In genomic region chr22:33573479-33573878, GRCh38 we compare ENCODE assay signal across 15 cellular contexts.
"Had no signal": no experiment of that assay in that cellular context is flagged by ENCODE, and none has a peak within 500 bp of the region (broad histone marks: within the 10 kb centered on the region; RNA-seq: fewer than 3 reads in every experiment).

No MANE protein-coding gene starts in this region.

- H3K4me3 Mint-ChIP-seq: activated CD4-positive, alpha-beta T cell treated with anti-CD3 and anti-CD28 coated beads, Interleukin-2, amount 10 ng/mL, durations not matched to agents 24 days and 14 days; activated naive CD4-positive, alpha-beta T cell treated with anti-CD3 and anti-CD28 coated beads, Interleukin-2, amount 10 ng/mL, durations not matched to agents 7 days and 5 days; naive thymus-derived CD4-positive, alpha-beta T cell; T-helper 1 cell treated with Interleukin-12 subunit alpha and Interleukin-12 subunit beta and Interleukin-4 antibody, amounts not matched to agents 30 μg/mL and 1 μg/mL, for 36 hours had no signal

- ATAC-seq: lower lobe of right lung; naive thymus-derived CD4-positive, alpha-beta T cell; sciatic nerve; SK-N-SH treated with all-trans-retinoic acid at 6 μM for 48 hours had no signal

- H3K9me3 ChIP-seq: lower lobe of right lung, neutrophil, spleen had no signal

- H3K27ac ChIP-seq: coronary artery, epithelial cell of prostate, lower lobe of right lung, neutrophil, spleen had no signal

- H3K4me1 Mint-ChIP-seq: naive thymus-derived CD4-positive, alpha-beta T cell had no signal

- H3K4me3 ChIP-seq: coronary artery, lower lobe of right lung, spleen had no signal

- H3K27me3 Mint-ChIP-seq: activated CD4-positive, alpha-beta T cell treated with anti-CD3 and anti-CD28 coated beads, Interleukin-2, amount 10 ng/mL, durations not matched to agents 24 days and 14 days; activated naive CD4-positive, alpha-beta T cell treated with anti-CD3 and anti-CD28 coated beads, Interleukin-2, amount 10 ng/mL, durations not matched to agents 7 days and 5 days had no signal

- H3K9me3 Mint-ChIP-seq: activated CD4-positive, alpha-beta T cell treated with anti-CD3 and anti-CD28 coated beads, Interleukin-2, amount 10 ng/mL, durations not matched to agents 24 days and 14 days; activated naive CD4-positive, alpha-beta T cell treated with anti-CD3 and anti-CD28 coated beads, Interleukin-2, amount 10 ng/mL, durations not matched to agents 7 days and 5 days had no signal

- H3K27me3 ChIP-seq: neutrophil, spleen had no signal

- H3K36me3 Mint-ChIP-seq: activated naive CD4-positive, alpha-beta T cell treated with anti-CD3 and anti-CD28 coated beads, Interleukin-2, amount 10 ng/mL, durations not matched to agents 7 days and 5 days; naive thymus-derived CD4-positive, alpha-beta T cell had no signal

- H3K36me3 ChIP-seq: lower lobe of right lung, neutrophil, spleen had no signal

- DNase-seq: activated CD4-positive, alpha-beta T cell treated with anti-CD3 and anti-CD28 coated beads, Interleukin-2, amount 10 ng/mL, durations not matched to agents 24 days and 14 days; activated naive CD4-positive, alpha-beta T cell treated with anti-CD3 and anti-CD28 coated beads, Interleukin-2, amount 10 ng/mL, durations not matched to agents 7 days and 5 days; caudate nucleus; effector memory CD4-positive, alpha-beta T cell; lower lobe of right lung; naive thymus-derived CD4-positive, alpha-beta T cell; spleen; stimulated activated CD4-positive, alpha-beta T cell treated with anti-CD3 and anti-CD28 coated beads, Interleukin-1b, Interleukin-23, amount 100 ng/mL, for 48 hours; stimulated activated naive CD4-positive, alpha-beta T cell treated with Interleukin-2 at 50 U/mL for 16 hours had no signal

- H3K27ac Mint-ChIP-seq: activated CD4-positive, alpha-beta T cell treated with anti-CD3 and anti-CD28 coated beads, Interleukin-2, amount 10 ng/mL, durations not matched to agents 24 days and 14 days; activated naive CD4-positive, alpha-beta T cell treated with anti-CD3 and anti-CD28 coated beads, Interleukin-2, amount 10 ng/mL, durations not matched to agents 7 days and 5 days; naive thymus-derived CD4-positive, alpha-beta T cell; T-helper 1 cell treated with Interleukin-12 subunit alpha and Interleukin-12 subunit beta and Interleukin-4 antibody, amounts not matched to agents 30 μg/mL and 1 μg/mL, for 36 hours had no signal
